Comparison of ENCODE assay signal across 14 cellular contexts in the genomic region with DNA sequence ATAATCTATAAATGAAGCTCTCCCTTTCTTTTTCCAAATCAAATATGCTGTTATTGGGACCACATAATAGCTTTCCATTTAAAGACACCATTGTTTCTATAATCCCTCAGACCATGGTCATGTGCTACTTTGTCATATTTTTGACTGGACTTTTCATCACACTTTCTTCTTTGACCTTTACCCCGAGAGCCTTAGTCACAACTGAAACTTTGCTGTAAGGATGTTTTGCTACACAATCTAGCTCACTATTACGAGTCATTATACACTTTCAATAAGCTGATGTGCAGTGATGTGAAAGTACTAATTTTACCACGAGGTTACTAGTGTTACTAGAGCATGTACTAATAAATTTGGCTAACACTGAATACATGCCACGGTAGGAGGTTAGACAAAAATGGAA.
DNase-seq lines count a peak whose midpoint lies in the region; ATAC-seq and TF ChIP-seq lines count a peak whose summit lies in the region.
"Had no signal": no experiment of that assay in that cellular context is flagged by ENCODE, and none has a peak within 500 bp of the region (broad histone marks: within the 10 kb centered on the region; RNA-seq: fewer than 3 reads in every experiment).

No MANE protein-coding gene starts in this region.

- H3K27ac Mint-ChIP-seq in Calu3 (ENCODE audit: unreplicated experiment): peak overlapping the region; percentile 24
- peak overlapping the region; percentile 72 for H3K27ac Mint-ChIP-seq in activated naive CD8-positive, alpha-beta T cell
- H3K27ac Mint-ChIP-seq: activated CD4-positive, alpha-beta memory T cell treated with anti-CD3 and anti-CD28 coated beads, Interleukin-2, amount 10 ng/mL, durations not matched to agents 7 days and 5 days; natural killer cell; T-helper 1 cell treated with Interleukin-12 subunit alpha and Interleukin-12 subunit beta and Interleukin-4 antibody, amounts not matched to agents 30 μg/mL and 1 μg/mL, for 36 hours had no signal

- no peak overlapping the region for H3K4me2 ChIP-seq in hepatocyte

- no peak for DNase-seq in Calu3
- DNase-seq in HCEC 1CT: peak; percentile 84
- peak; percentile 6 for DNase-seq in hepatocyte (ENCODE audit: low spot score)
- DNase-seq in tibial artery: no peak
- DNase-seq in lower leg skin (ENCODE audit: low spot score in 2 of 2): no peak
- no peak for DNase-seq in DMS153 (lab: John Stamatoyannopoulos, UW)
- DNase-seq: activated CD4-positive, alpha-beta memory T cell treated with anti-CD3 and anti-CD28 coated beads, Interleukin-2, amount 10 ng/mL, durations not matched to agents 7 days and 5 days; natural killer cell; retina had no signal

- WGBS in hepatocyte (ENCODE audit: low lambda C conversion rate, missing lambda C conversion rate): 82% methylated on average over 4 of the region's 4 CpGs
- 83 to 85% methylated on average over 4 of the region's 4 CpGs for WGBS in lower leg skin, 2 donors

- no peak for ATAC-seq in HG02798 (IDR thresholded peaks at IDR 0.05; ENCODE audit: poor library complexity, unreplicated experiment)
- ATAC-seq: natural killer cell had no signal

- intact Hi-C loops in Calu3 (cut with micrococcal nuclease; ENCODE audit: unreplicated experiment) (no loop called here), tibial artery (cut with DNase I; ENCODE audit: low total_unique reads) (no loop called here), lower leg skin (cut with DNase I; ENCODE audit: low total_unique reads) (no loop called here)

- no peaks in the 10 kb centered on the region for H3K79me2 ChIP-seq in hepatocyte

- no peaks in the 10 kb centered on the region for H3K27me3 ChIP-seq in hepatocyte
- no peaks in the 10 kb centered on the region for H3K27me3 ChIP-seq in tibial artery

- TF ChIP-seq CTCF in Calu3 (IDR thresholded peaks at IDR 0.05; ENCODE audit: unreplicated experiment): no peak
- TF ChIP-seq CTCF in hepatocyte (IDR thresholded peaks at IDR 0.05; ENCODE audit: poor library complexity): no peak
- no peak for TF ChIP-seq CTCF in tibial artery (IDR thresholded peaks at IDR 0.05)
- TF ChIP-seq CTCF in lower leg skin (IDR thresholded peaks at IDR 0.05): no peak

- no peaks in the 10 kb centered on the region for H3K36me3 ChIP-seq in hepatocyte (replicated peaks; ENCODE audit: insufficient read depth, low read depth)
- H3K36me3 ChIP-seq in tibial artery: no peaks in the 10 kb centered on the region

- H3K27ac ChIP-seq in hepatocyte (no peak overlapping the region), tibial artery (no peak overlapping the region)
- H3K27ac ChIP-seq: C4-2B, HL-60 had no signal

- H3K4me1 Mint-ChIP-seq in Calu3 (ENCODE audit: low read depth, unreplicated experiment): peaks cover 8% of the 10 kb centered on the region
- peaks cover 29% of the 10 kb centered on the region for H3K4me1 Mint-ChIP-seq in activated naive CD8-positive, alpha-beta T cell (ENCODE audit: low read depth)
- H3K4me1 Mint-ChIP-seq: natural killer cell had no signal

- no peak overlapping the region for H3K4me3 ChIP-seq in hepatocyte
- no peak overlapping the region for H3K4me3 ChIP-seq in tibial artery
- no peak overlapping the region for H3K4me3 ChIP-seq in lower leg skin (ENCODE audit: low read depth, poor library complexity, severe bottlenecking)

- H3K9me2 ChIP-seq in hepatocyte (replicated peaks; ENCODE audit: insufficient read depth): no peaks in the 10 kb centered on the region

- no peaks in the 10 kb centered on the region for H4K20me1 ChIP-seq in hepatocyte (ENCODE audit: insufficient read depth, poor library complexity, severe bottlenecking)

- H2AFZ ChIP-seq in hepatocyte: no peak overlapping the region

- BruUV-seq in Calu3 (replicated peaks; lab: Mats Ljungman, UMichigan): no TSS peak

- no peak for TF ChIP-seq POLR2A in lower leg skin (IDR thresholded peaks at IDR 0.05)

- H3K4me3 Mint-ChIP-seq in Calu3 (ENCODE audit: low read depth, unreplicated experiment): no peak overlapping the region
- no peak overlapping the region for H3K4me3 Mint-ChIP-seq in activated naive CD8-positive, alpha-beta T cell
- H3K4me3 Mint-ChIP-seq: activated CD4-positive, alpha-beta memory T cell treated with anti-CD3 and anti-CD28 coated beads, Interleukin-2, amount 10 ng/mL, durations not matched to agents 7 days and 5 days; natural killer cell; T-helper 1 cell treated with Interleukin-12 subunit alpha and Interleukin-12 subunit beta and Interleukin-4 antibody, amounts not matched to agents 30 μg/mL and 1 μg/mL, for 36 hours had no signal

- H3K27me3 Mint-ChIP-seq in Calu3 (ENCODE audit: unreplicated experiment): no peaks in the 10 kb centered on the region
- no peaks in the 10 kb centered on the region for H3K27me3 Mint-ChIP-seq in activated naive CD8-positive, alpha-beta T cell
- H3K27me3 Mint-ChIP-seq: activated CD4-positive, alpha-beta memory T cell treated with anti-CD3 and anti-CD28 coated beads, Interleukin-2, amount 10 ng/mL, durations not matched to agents 7 days and 5 days had no signal

- CTCF ChIA-PET in Calu3 (lab: Charles Lee): interaction anchor here (0.6 kb wide), 1 partner anchor 1046 kb away, joined by 3 read pairs; no protein-coding TSS in a partner anchor

- no peaks in the 10 kb centered on the region for H3K36me3 Mint-ChIP-seq in Calu3 (ENCODE audit: insufficient read depth, unreplicated experiment)
- peaks cover 13% of the 10 kb centered on the region for H3K36me3 Mint-ChIP-seq in activated naive CD8-positive, alpha-beta T cell
- H3K36me3 Mint-ChIP-seq: natural killer cell had no signal

- no peaks in the 10 kb centered on the region for H3K9me3 Mint-ChIP-seq in Calu3 (ENCODE audit: low read depth, unreplicated experiment)
- H3K9me3 Mint-ChIP-seq in activated naive CD8-positive, alpha-beta T cell (ENCODE audit: low read depth): peaks cover 6% of the 10 kb centered on the region
- H3K9me3 Mint-ChIP-seq: natural killer cell; T-helper 1 cell treated with Interleukin-12 subunit alpha and Interleukin-12 subunit beta and Interleukin-4 antibody, amounts not matched to agents 30 μg/mL and 1 μg/mL, for 36 hours had no signal

- no peaks in the 10 kb centered on the region for H3K9me3 ChIP-seq in hepatocyte (ENCODE audit: low read depth)
- no peaks in the 10 kb centered on the region for H3K9me3 ChIP-seq in tibial artery

- H3K4me1 ChIP-seq in hepatocyte (ENCODE audit: insufficient read depth): no peaks in the 10 kb centered on the region
- no peaks in the 10 kb centered on the region for H3K4me1 ChIP-seq in tibial artery

Comparison
In these comparisons a context has a peak if more than half of its experiments do, and no peak if none do; other contexts are left out.
1. DNase-seq: peak in HCEC 1CT (single experiment) and hepatocyte (single experiment); none in Calu3 (single experiment), tibial artery (0 of 2), lower leg skin (0 of 2) and DMS153 (single experiment).